Comparison of ENCODE assay signal across 31 cellular contexts in genomic region chr10:4568086-4568485, GRCh38.
"Had no signal": no experiment of that assay in that cellular context is flagged by ENCODE, and none has a peak within 500 bp of the region (broad histone marks: within the 10 kb centered on the region; RNA-seq: fewer than 3 reads in every experiment).

No MANE protein-coding gene starts in this region.

- FAIRE-seq: astrocyte, bronchial epithelial cell, K562 had no signal

- H3K36me3 ChIP-seq: adrenal gland, Peyer's patch had no signal

- H3K27me3 ChIP-seq: adrenal gland, Peyer's patch had no signal

- H3K27ac ChIP-seq: adrenal gland, Peyer's patch, RWPE1, VCaP had no signal

- H3K9me3 ChIP-seq: adrenal gland, Peyer's patch had no signal

- DNase-seq: activated B cell treated with CpG ODN at 0.5 μM for 24 hours; activated CD4-positive, alpha-beta memory T cell treated with anti-CD3 and anti-CD28 coated beads for 36 hours; activated CD4-positive, alpha-beta T cell treated with anti-CD3 and anti-CD28 coated beads for 4 hours; activated CD4-positive, alpha-beta T cell treated with anti-CD3 and anti-CD28 coated beads, Interleukin-2, amount 50 U/mL, for 1 hour; activated CD4-positive, CD25-positive, alpha-beta regulatory T cell treated with anti-CD3 and anti-CD28 coated beads, Interleukin-2, amount 50 U/mL, for 72 hours; activated CD8-positive, alpha-beta memory T cell treated with anti-CD3 and anti-CD28 coated beads, Interleukin-2, amount 50 U/mL, for 4 hours; activated gamma-delta T cell treated with Interleukin-2 at 50 U/mL for 16 hours; activated naive CD4-positive, alpha-beta T cell treated with anti-CD3 and anti-CD28 coated beads for 36 hours; activated T-cell treated with anti-CD3 and anti-CD28 coated beads for 4 hours; activated T-cell treated with anti-CD3 and anti-CD28 coated beads, Interleukin-2, amount 50 U/mL, for 4 hours; adrenal gland; caudate nucleus; NCI-H1105; NCI-H1417 treated with DMSO at 0.1 percent for 48 hours; NCI-H187 treated with DMSO at 0.1 percent for 48 hours; NCI-H2081; NCI-H510A treated with DMSO at 0.1 percent for 48 hours; NCI-H748 treated with DMSO at 0.1 percent for 48 hours; NK-92 treated with Interleukin-12 subunit alpha and Interleukin-12 subunit beta, amount 100 ng/mL, for 24 hours; PC-3; Peyer's patch; SIG-M5; SW 1271; T-helper 1 cell; T-helper 2 cell; T-helper 9 cell had no signal

- H3K4me1 ChIP-seq: adrenal gland, Peyer's patch had no signal

- H3K4me3 ChIP-seq: adrenal gland, K562, Peyer's patch had no signal
